26 cellular contexts compared by ENCODE assay signal in genomic region chr6:167510648-167511047, GRCh38.
"Had no signal": no experiment of that assay in that cellular context is flagged by ENCODE, and none has a peak within 500 bp of the region (broad histone marks: within the 10 kb centered on the region; RNA-seq: fewer than 3 reads in every experiment).

No MANE protein-coding gene starts in this region.

- DNase-seq: activated CD8-positive, alpha-beta memory T cell treated with anti-CD3 and anti-CD28 coated beads for 24 hours; activated CD8-positive, alpha-beta memory T cell treated with anti-CD3 and anti-CD28 coated beads, Interleukin-2, amount 50 U/mL, for 4 hours; activated naive CD4-positive, alpha-beta T cell; activated T-cell treated with anti-CD3 and anti-CD28 coated beads, Interleukin-2, amount 50 U/mL, for 24 hours; adrenal gland; colonic mucosa; dorsolateral prefrontal cortex; effector memory CD8-positive, alpha-beta T cell; foreskin melanocyte; kidney; lower lobe of right lung; mesendoderm; mucosa of descending colon; nephron progenitor cell; nucleus accumbens; right cardiac atrium; stimulated activated CD4-positive, alpha-beta T cell treated with anti-CD3 and anti-CD28 coated beads, Interleukin-2, amount 100 ng/mL, for 24 hours; stomach had no signal

- H3K27ac Mint-ChIP-seq: activated naive CD8-positive, alpha-beta T cell; activated T-cell treated with anti-CD3 and anti-CD28 coated beads, Interleukin-2, amount 50 U/mL, for 24 hours; activated T-helper 2 cell treated with anti-CD3 and anti-CD28 coated beads, Interferon-gamma antibody, Interleukin-2, Interleukin-4, amounts not matched to agents 10 μg/mL and 5 μg/mL and 100 μg/mL, durations not matched to agents 14 hours and 24 hours and 36 hours; effector memory CD8-positive, alpha-beta T cell; nephron progenitor cell; stimulated activated effector memory CD8-positive, alpha-beta T cell treated with anti-CD3 and anti-CD28 coated beads, Interleukin-12 subunit alpha, Interleukin-12 subunit beta, amount 100 ng/mL, for 72 hours; WTC11 had no signal

- H3K4me1 ChIP-seq: adrenal gland, colonic mucosa, lower lobe of right lung, parathyroid adenoma, stomach, suprapubic skin, tibial nerve had no signal

- H3K27ac ChIP-seq: adrenal gland, colonic mucosa, dorsolateral prefrontal cortex, lower lobe of right lung, parathyroid adenoma, skin epidermis, stomach, suprapubic skin, tibial nerve had no signal

- H3K36me3 ChIP-seq: adrenal gland, colonic mucosa, lower lobe of right lung, stomach, suprapubic skin, tibial nerve had no signal

- H3K9me3 ChIP-seq: adrenal gland, colonic mucosa, lower lobe of right lung, mucosa of descending colon, stomach, suprapubic skin, tibial nerve had no signal

- H3K9me3 Mint-ChIP-seq: activated T-cell treated with anti-CD3 and anti-CD28 coated beads, Interleukin-2, amount 50 U/mL, for 24 hours; activated T-helper 2 cell treated with anti-CD3 and anti-CD28 coated beads, Interferon-gamma antibody, Interleukin-2, Interleukin-4, amounts not matched to agents 10 μg/mL and 5 μg/mL and 100 μg/mL, durations not matched to agents 14 hours and 24 hours and 36 hours; effector memory CD8-positive, alpha-beta T cell; nephron progenitor cell; stimulated activated effector memory CD8-positive, alpha-beta T cell treated with anti-CD3 and anti-CD28 coated beads, Interleukin-12 subunit alpha, Interleukin-12 subunit beta, amount 100 ng/mL, for 72 hours; WTC11 had no signal

- H3K36me3 Mint-ChIP-seq: activated naive CD8-positive, alpha-beta T cell; stimulated activated effector memory CD8-positive, alpha-beta T cell treated with anti-CD3 and anti-CD28 coated beads, Interleukin-12 subunit alpha, Interleukin-12 subunit beta, amount 100 ng/mL, for 72 hours; WTC11 had no signal

- H3K27me3 ChIP-seq: adrenal gland, colonic mucosa, tibial nerve had no signal

- H3K4me3 Mint-ChIP-seq: activated naive CD8-positive, alpha-beta T cell; activated T-cell treated with anti-CD3 and anti-CD28 coated beads, Interleukin-2, amount 50 U/mL, for 24 hours; effector memory CD8-positive, alpha-beta T cell; nephron progenitor cell; stimulated activated effector memory CD8-positive, alpha-beta T cell treated with anti-CD3 and anti-CD28 coated beads, Interleukin-12 subunit alpha, Interleukin-12 subunit beta, amount 100 ng/mL, for 72 hours; WTC11 had no signal

- H3K4me1 Mint-ChIP-seq: stimulated activated effector memory CD8-positive, alpha-beta T cell treated with anti-CD3 and anti-CD28 coated beads, Interleukin-12 subunit alpha, Interleukin-12 subunit beta, amount 100 ng/mL, for 72 hours had no signal

- H3K4me3 ChIP-seq: adrenal gland, colonic mucosa, dorsolateral prefrontal cortex, lower lobe of right lung, mucosa of descending colon, skin epidermis, stomach, suprapubic skin, tibial nerve had no signal
